ENCODE assay signal across 1 cellular context in the genomic region with DNA sequence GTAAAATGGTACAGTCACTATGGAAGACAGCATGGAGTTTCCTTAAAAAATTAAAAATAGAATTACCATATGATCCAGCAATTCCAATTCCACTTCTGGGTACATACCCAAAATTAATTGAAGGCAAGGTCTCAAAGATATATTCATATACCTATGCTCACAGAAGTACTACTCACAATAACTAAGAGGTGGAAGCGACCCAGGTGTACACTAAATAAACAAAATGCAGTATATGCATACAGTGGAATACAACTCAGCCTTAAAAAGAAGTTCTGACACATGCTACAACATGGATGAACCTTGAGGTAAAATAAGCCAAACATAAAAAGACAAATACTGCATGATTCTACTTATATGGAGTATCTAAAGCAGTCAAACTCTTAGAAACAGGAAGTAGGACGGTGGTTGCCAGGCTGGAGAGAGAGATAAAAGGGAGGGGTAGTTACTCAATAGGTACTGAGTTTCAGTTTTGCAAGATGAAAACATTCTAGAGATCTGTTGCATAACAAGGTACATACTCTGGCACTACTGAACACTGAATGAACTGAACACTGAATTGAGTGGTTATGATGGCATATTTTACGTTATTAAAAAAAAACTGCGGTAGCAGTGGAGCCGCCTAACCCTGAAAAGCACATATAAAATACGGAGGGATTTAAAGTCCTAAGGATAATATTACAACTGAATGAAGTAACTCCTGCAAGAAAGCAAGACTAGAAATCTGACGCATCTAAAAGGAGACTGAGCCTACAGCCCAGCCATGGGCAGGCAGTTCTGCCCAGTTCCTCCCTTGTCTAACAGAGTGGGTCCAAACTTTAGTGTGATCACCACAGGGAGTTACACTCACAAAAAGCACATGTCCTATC.
TF ChIP-seq lines count a peak whose summit lies in the region.

No MANE protein-coding gene starts in this region.

TF ChIP-seq in HepG2, 621 proteins besides CTCF, POLR2A, EP300 and RAD21 (continued from another document and continues in another):
- TF ChIP-seq, protein P1, sequence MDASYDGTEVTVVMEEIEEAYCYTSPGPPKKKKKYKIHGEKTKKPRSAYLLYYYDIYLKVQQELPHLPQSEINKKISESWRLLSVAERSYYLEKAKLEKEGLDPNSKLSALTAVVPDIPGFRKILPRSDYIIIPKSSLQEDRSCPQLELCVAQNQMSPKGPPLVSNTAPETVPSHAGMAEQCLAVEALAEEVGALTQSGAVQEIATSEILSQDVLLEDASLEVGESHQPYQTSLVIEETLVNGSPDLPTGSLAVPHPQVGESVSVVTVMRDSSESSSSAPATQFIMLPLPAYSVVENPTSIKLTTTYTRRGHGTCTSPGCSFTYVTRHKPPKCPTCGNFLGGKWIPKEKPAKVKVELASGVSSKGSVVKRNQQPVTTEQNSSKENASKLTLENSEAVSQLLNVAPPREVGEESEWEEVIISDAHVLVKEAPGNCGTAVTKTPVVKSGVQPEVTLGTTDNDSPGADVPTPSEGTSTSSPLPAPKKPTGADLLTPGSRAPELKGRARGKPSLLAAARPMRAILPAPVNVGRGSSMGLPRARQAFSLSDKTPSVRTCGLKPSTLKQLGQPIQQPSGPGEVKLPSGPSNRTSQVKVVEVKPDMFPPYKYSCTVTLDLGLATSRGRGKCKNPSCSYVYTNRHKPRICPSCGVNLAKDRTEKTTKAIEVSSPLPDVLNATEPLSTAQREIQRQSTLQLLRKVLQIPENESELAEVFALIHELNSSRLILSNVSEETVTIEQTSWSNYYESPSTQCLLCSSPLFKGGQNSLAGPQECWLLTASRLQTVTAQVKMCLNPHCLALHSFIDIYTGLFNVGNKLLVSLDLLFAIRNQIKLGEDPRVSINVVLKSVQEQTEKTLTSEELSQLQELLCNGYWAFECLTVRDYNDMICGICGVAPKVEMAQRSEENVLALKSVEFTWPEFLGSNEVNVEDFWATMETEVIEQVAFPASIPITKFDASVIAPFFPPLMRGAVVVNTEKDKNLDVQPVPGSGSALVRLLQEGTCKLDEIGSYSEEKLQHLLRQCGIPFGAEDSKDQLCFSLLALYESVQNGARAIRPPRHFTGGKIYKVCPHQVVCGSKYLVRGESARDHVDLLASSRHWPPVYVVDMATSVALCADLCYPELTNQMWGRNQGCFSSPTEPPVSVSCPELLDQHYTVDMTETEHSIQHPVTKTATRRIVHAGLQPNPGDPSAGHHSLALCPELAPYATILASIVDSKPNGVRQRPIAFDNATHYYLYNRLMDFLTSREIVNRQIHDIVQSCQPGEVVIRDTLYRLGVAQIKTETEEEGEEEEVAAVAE (CRISPR knock-in tag; IDR thresholded peaks at IDR 0.05; ENCODE audit: borderline replicate concordance) = no peak
- no peak for TF ChIP-seq ZNF75D (CRISPR knock-in tag; IDR thresholded peaks at IDR 0.05; ENCODE audit: borderline replicate concordance)
- TF ChIP-seq, protein P2, sequence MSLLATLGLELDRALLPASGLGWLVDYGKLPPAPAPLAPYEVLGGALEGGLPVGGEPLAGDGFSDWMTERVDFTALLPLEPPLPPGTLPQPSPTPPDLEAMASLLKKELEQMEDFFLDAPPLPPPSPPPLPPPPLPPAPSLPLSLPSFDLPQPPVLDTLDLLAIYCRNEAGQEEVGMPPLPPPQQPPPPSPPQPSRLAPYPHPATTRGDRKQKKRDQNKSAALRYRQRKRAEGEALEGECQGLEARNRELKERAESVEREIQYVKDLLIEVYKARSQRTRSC (CRISPR knock-in tag; IDR thresholded peaks at IDR 0.05; ENCODE audit: low read depth) = no peak
- TF ChIP-seq, protein P3, sequence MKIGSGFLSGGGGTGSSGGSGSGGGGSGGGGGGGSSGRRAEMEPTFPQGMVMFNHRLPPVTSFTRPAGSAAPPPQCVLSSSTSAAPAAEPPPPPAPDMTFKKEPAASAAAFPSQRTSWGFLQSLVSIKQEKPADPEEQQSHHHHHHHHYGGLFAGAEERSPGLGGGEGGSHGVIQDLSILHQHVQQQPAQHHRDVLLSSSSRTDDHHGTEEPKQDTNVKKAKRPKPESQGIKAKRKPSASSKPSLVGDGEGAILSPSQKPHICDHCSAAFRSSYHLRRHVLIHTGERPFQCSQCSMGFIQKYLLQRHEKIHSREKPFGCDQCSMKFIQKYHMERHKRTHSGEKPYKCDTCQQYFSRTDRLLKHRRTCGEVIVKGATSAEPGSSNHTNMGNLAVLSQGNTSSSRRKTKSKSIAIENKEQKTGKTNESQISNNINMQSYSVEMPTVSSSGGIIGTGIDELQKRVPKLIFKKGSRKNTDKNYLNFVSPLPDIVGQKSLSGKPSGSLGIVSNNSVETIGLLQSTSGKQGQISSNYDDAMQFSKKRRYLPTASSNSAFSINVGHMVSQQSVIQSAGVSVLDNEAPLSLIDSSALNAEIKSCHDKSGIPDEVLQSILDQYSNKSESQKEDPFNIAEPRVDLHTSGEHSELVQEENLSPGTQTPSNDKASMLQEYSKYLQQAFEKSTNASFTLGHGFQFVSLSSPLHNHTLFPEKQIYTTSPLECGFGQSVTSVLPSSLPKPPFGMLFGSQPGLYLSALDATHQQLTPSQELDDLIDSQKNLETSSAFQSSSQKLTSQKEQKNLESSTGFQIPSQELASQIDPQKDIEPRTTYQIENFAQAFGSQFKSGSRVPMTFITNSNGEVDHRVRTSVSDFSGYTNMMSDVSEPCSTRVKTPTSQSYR (CRISPR knock-in tag; IDR thresholded peaks at IDR 0.05; ENCODE audit: borderline replicate concordance) = no peak; the same call in 1 of the 2 replicates
- TF ChIP-seq ONECUT2 (CRISPR knock-in tag; IDR thresholded peaks at IDR 0.05) = no peak
- TF ChIP-seq, protein P4, sequence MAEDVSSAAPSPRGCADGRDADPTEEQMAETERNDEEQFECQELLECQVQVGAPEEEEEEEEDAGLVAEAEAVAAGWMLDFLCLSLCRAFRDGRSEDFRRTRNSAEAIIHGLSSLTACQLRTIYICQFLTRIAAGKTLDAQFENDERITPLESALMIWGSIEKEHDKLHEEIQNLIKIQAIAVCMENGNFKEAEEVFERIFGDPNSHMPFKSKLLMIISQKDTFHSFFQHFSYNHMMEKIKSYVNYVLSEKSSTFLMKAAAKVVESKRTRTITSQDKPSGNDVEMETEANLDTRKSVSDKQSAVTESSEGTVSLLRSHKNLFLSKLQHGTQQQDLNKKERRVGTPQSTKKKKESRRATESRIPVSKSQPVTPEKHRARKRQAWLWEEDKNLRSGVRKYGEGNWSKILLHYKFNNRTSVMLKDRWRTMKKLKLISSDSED (CRISPR knock-in tag; IDR thresholded peaks at IDR 0.05) = no peak
- no peak for TF ChIP-seq RELA (CRISPR knock-in tag; IDR thresholded peaks at IDR 0.05)
- no peak for TF ChIP-seq ZFP36L2 (CRISPR knock-in tag; IDR thresholded peaks at IDR 0.05)
- TF ChIP-seq ZNF605 (CRISPR knock-in tag; IDR thresholded peaks at IDR 0.05) = no peak
- peak; percentile 78 for TF ChIP-seq SAP130 (CRISPR knock-in tag; IDR thresholded peaks at IDR 0.05; ENCODE audit: low read depth)
- TF ChIP-seq ZNF331 (CRISPR knock-in tag; IDR thresholded peaks at IDR 0.05) = peak; percentile 81
- no peak for TF ChIP-seq ZFX (CRISPR knock-in tag; IDR thresholded peaks at IDR 0.05; ENCODE audit: low read depth)
- no peak for TF ChIP-seq AGO1 (IDR thresholded peaks at IDR 0.05; ENCODE audit: low read depth, low read length, poor library complexity, severe bottlenecking)
- TF ChIP-seq TEAD3 (CRISPR knock-in tag; optimal IDR thresholded peaks at IDR 0.05; ENCODE audit: borderline replicate concordance) = peak; percentile 71
- TF ChIP-seq, protein P5, sequence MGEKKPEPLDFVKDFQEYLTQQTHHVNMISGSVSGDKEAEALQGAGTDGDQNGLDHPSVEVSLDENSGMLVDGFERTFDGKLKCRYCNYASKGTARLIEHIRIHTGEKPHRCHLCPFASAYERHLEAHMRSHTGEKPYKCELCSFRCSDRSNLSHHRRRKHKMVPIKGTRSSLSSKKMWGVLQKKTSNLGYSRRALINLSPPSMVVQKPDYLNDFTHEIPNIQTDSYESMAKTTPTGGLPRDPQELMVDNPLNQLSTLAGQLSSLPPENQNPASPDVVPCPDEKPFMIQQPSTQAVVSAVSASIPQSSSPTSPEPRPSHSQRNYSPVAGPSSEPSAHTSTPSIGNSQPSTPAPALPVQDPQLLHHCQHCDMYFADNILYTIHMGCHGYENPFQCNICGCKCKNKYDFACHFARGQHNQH (CRISPR knock-in tag; IDR thresholded peaks at IDR 0.05) = no peak
- TF ChIP-seq ZNF33B (CRISPR knock-in tag; IDR thresholded peaks at IDR 0.05) = no peak
- TF ChIP-seq, protein P6, sequence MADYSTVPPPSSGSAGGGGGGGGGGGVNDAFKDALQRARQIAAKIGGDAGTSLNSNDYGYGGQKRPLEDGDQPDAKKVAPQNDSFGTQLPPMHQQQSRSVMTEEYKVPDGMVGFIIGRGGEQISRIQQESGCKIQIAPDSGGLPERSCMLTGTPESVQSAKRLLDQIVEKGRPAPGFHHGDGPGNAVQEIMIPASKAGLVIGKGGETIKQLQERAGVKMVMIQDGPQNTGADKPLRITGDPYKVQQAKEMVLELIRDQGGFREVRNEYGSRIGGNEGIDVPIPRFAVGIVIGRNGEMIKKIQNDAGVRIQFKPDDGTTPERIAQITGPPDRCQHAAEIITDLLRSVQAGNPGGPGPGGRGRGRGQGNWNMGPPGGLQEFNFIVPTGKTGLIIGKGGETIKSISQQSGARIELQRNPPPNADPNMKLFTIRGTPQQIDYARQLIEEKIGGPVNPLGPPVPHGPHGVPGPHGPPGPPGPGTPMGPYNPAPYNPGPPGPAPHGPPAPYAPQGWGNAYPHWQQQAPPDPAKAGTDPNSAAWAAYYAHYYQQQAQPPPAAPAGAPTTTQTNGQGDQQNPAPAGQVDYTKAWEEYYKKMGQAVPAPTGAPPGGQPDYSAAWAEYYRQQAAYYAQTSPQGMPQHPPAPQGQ (CRISPR knock-in tag; IDR thresholded peaks at IDR 0.05; ENCODE audit: borderline replicate concordance) = no peak
- TF ChIP-seq, protein P7, sequence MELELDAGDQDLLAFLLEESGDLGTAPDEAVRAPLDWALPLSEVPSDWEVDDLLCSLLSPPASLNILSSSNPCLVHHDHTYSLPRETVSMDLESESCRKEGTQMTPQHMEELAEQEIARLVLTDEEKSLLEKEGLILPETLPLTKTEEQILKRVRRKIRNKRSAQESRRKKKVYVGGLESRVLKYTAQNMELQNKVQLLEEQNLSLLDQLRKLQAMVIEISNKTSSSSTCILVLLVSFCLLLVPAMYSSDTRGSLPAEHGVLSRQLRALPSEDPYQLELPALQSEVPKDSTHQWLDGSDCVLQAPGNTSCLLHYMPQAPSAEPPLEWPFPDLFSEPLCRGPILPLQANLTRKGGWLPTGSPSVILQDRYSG (CRISPR knock-in tag; IDR thresholded peaks at IDR 0.05) = no peak
- no peak for TF ChIP-seq ZNF121 (CRISPR knock-in tag; IDR thresholded peaks at IDR 0.05)
- TF ChIP-seq HDAC2 (CRISPR knock-in tag; IDR thresholded peaks at IDR 0.05) = peak; percentile 65
- TF ChIP-seq ZNF282 (IDR thresholded peaks at IDR 0.05; ENCODE audit: partially characterized antibody) = no peak
- TF ChIP-seq, protein P8, sequence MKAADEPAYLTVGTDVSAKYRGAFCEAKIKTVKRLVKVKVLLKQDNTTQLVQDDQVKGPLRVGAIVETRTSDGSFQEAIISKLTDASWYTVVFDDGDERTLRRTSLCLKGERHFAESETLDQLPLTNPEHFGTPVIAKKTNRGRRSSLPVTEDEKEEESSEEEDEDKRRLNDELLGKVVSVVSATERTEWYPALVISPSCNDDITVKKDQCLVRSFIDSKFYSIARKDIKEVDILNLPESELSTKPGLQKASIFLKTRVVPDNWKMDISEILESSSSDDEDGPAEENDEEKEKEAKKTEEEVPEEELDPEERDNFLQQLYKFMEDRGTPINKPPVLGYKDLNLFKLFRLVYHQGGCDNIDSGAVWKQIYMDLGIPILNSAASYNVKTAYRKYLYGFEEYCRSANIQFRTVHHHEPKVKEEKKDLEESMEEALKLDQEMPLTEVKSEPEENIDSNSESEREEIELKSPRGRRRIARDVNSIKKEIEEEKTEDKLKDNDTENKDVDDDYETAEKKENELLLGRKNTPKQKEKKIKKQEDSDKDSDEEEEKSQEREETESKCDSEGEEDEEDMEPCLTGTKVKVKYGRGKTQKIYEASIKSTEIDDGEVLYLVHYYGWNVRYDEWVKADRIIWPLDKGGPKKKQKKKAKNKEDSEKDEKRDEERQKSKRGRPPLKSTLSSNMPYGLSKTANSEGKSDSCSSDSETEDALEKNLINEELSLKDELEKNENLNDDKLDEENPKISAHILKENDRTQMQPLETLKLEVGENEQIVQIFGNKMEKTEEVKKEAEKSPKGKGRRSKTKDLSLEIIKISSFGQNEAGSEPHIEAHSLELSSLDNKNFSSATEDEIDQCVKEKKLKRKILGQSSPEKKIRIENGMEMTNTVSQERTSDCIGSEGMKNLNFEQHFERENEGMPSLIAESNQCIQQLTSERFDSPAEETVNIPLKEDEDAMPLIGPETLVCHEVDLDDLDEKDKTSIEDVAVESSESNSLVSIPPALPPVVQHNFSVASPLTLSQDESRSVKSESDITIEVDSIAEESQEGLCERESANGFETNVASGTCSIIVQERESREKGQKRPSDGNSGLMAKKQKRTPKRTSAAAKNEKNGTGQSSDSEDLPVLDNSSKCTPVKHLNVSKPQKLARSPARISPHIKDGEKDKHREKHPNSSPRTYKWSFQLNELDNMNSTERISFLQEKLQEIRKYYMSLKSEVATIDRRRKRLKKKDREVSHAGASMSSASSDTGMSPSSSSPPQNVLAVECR (CRISPR knock-in tag; IDR thresholded peaks at IDR 0.05; ENCODE audit: borderline replicate concordance) = no peak; the same call in 1 of the 2 replicates
- TF ChIP-seq SRSF1 (optimal IDR thresholded peaks at IDR 0.05; ENCODE audit: low read depth, low read length) = no peak
- no peak for TF ChIP-seq SNAI1 (CRISPR knock-in tag; IDR thresholded peaks at IDR 0.05; ENCODE audit: borderline replicate concordance)
- TF ChIP-seq, protein P9, sequence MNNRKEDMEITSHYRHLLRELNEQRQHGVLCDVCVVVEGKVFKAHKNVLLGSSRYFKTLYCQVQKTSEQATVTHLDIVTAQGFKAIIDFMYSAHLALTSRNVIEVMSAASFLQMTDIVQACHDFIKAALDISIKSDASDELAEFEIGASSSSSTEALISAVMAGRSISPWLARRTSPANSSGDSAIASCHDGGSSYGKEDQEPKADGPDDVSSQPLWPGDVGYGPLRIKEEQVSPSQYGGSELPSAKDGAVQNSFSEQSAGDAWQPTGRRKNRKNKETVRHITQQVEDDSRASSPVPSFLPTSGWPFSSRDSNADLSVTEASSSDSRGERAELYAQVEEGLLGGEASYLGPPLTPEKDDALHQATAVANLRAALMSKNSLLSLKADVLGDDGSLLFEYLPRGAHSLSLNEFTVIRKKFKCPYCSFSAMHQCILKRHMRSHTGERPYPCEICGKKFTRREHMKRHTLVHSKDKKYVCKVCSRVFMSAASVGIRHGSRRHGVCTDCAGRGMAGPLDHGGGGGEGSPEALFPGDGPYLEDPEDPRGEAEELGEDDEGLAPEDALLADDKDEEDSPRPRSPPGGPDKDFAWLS (CRISPR knock-in tag; IDR thresholded peaks at IDR 0.05; ENCODE audit: borderline replicate concordance) = no peak
- TF ChIP-seq NCOR1 (IDR thresholded peaks at IDR 0.05; ENCODE audit: borderline replicate concordance, low read length) = peak; percentile 35; the same call in 1 of the 2 replicates
- peak; percentile 96 for TF ChIP-seq CEBPB (IDR thresholded peaks at IDR 0.05; ENCODE audit: borderline replicate concordance, low read depth, low read length)
- TF ChIP-seq JUNB (CRISPR knock-in tag; IDR thresholded peaks at IDR 0.05; ENCODE audit: borderline replicate concordance) = no peak
- TF ChIP-seq, protein P10, sequence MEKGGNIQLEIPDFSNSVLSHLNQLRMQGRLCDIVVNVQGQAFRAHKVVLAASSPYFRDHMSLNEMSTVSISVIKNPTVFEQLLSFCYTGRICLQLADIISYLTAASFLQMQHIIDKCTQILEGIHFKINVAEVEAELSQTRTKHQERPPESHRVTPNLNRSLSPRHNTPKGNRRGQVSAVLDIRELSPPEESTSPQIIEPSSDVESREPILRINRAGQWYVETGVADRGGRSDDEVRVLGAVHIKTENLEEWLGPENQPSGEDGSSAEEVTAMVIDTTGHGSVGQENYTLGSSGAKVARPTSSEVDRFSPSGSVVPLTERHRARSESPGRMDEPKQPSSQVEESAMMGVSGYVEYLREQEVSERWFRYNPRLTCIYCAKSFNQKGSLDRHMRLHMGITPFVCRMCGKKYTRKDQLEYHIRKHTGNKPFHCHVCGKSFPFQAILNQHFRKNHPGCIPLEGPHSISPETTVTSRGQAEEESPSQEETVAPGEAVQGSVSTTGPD (CRISPR knock-in tag; IDR thresholded peaks at IDR 0.05) = no peak
